8 cellular contexts compared by ENCODE assay signal in genomic region chr5:61408476-61409168, GRCh38.
DNase-seq lines count a peak whose midpoint lies in the region; ATAC-seq and TF ChIP-seq lines count a peak whose summit lies in the region.

No MANE protein-coding gene starts in this region.

- H3K27ac ChIP-seq in SJSA1 (peak overlapping the region; percentile 98), neural cell (ENCODE audit: low read length) (peak overlapping the region; percentile 70)

- DNase-seq in GM04503 (ENCODE audit: low read depth) (peak; percentile 94), NAMALWA (ENCODE audit: low spot score) (peak; percentile 67), SJSA1 (ENCODE audit: low read depth in 1 of 2, low spot score in 2 of 2) (peak; percentile 95 to 99), foreskin fibroblast (peak; percentile 99 to 100)
- DNase-seq in activated naive CD4-positive, alpha-beta T cell (lab: John Stamatoyannopoulos, UW), result peak; percentile 85 to 95 (median 88)
- peak; percentile 98 for DNase-seq in stimulated activated naive CD8-positive, alpha-beta T cell treated with anti-CD3 and anti-CD28 coated beads, Interleukin-15, Interleukin-2, amounts not matched to agents 100 U/mL and 50 U/mL, for 24 hours

- H3K36me3 ChIP-seq in SJSA1, result peaks cover 6% of the 10 kb centered on the region
- no peaks in the 10 kb centered on the region for H3K36me3 ChIP-seq in neural cell (ENCODE audit: insufficient read depth, low read length)

- no peaks in the 10 kb centered on the region for H3K27me3 ChIP-seq in SJSA1 (replicated peaks)
- no peaks in the 10 kb centered on the region for H3K27me3 ChIP-seq in neural cell (ENCODE audit: insufficient read depth, low read depth, low read length)

- no peaks in the 10 kb centered on the region for H3F3A ChIP-seq in neural cell (ENCODE audit: insufficient read depth, low read length, poor library complexity, severe bottlenecking)

- no peaks in the 10 kb centered on the region for H3K9me3 ChIP-seq in SJSA1 (replicated peaks)
- no peaks in the 10 kb centered on the region for H3K9me3 ChIP-seq in neural cell (ENCODE audit: low read length)

- 0 out of 2 replicates have a peak overlapping the region, but pooled peaks have one; percentile 0 for H3K4me3 ChIP-seq in SJSA1
- H3K4me3 ChIP-seq in foreskin fibroblast (ENCODE audit: low read depth in 1 of 2, low read length in 2 of 2), result peak overlapping the region; percentile 22 to 45
- peak overlapping the region; percentile 67 for H3K4me3 ChIP-seq in neural cell (ENCODE audit: low read length)

- H3K9ac ChIP-seq in neural cell (ENCODE audit: low read length), result peak overlapping the region; percentile 55

- peak; percentile 46 for TF ChIP-seq EP300 in neural cell (conservative IDR thresholded peaks at IDR 0.05; ENCODE audit: poor library complexity, severe bottlenecking)

- peaks cover 83% of the 10 kb centered on the region for H3K79me2 ChIP-seq in neural cell (replicated peaks; ENCODE audit: insufficient read depth, low read length)

- H2AFZ ChIP-seq in neural cell (ENCODE audit: low read depth, low read length), result no peak overlapping the region

- H3K4me2 ChIP-seq in neural cell (ENCODE audit: low read length), result peak overlapping the region; percentile 68

- no peaks in the 10 kb centered on the region for H3K9me2 ChIP-seq in neural cell (ENCODE audit: insufficient read depth, low read length)

- ATAC-seq in HG02588 (IDR thresholded peaks at IDR 0.05; ENCODE audit: unreplicated experiment), result peak; percentile 100
- ATAC-seq in stimulated activated naive CD8-positive, alpha-beta T cell treated with anti-CD3 and anti-CD28 coated beads, Interleukin-15, Interleukin-2, amounts not matched to agents 100 U/mL and 50 U/mL, for 24 hours, result peak; percentile 100

- no peak for TF ChIP-seq CTCF in foreskin fibroblast (IDR thresholded peaks at IDR 0.05; ENCODE audit: low read depth, low read length)
- TF ChIP-seq CTCF in neural cell (IDR thresholded peaks at IDR 0.05; ENCODE audit: poor library complexity, severe bottlenecking), result no peak

- peaks cover 35% of the 10 kb centered on the region for H3K4me1 ChIP-seq in SJSA1 (replicated peaks)

- H4K20me1 ChIP-seq in neural cell (ENCODE audit: insufficient read depth), result peaks cover 12% of the 10 kb centered on the region

- peak; percentile 45 for TF ChIP-seq RAD21 in neural cell (conservative IDR thresholded peaks at IDR 0.05)

TF ChIP-seq in neural cell, 6 proteins besides CTCF, POLR2A, EP300 and RAD21:
- TF ChIP-seq, protein P1, sequence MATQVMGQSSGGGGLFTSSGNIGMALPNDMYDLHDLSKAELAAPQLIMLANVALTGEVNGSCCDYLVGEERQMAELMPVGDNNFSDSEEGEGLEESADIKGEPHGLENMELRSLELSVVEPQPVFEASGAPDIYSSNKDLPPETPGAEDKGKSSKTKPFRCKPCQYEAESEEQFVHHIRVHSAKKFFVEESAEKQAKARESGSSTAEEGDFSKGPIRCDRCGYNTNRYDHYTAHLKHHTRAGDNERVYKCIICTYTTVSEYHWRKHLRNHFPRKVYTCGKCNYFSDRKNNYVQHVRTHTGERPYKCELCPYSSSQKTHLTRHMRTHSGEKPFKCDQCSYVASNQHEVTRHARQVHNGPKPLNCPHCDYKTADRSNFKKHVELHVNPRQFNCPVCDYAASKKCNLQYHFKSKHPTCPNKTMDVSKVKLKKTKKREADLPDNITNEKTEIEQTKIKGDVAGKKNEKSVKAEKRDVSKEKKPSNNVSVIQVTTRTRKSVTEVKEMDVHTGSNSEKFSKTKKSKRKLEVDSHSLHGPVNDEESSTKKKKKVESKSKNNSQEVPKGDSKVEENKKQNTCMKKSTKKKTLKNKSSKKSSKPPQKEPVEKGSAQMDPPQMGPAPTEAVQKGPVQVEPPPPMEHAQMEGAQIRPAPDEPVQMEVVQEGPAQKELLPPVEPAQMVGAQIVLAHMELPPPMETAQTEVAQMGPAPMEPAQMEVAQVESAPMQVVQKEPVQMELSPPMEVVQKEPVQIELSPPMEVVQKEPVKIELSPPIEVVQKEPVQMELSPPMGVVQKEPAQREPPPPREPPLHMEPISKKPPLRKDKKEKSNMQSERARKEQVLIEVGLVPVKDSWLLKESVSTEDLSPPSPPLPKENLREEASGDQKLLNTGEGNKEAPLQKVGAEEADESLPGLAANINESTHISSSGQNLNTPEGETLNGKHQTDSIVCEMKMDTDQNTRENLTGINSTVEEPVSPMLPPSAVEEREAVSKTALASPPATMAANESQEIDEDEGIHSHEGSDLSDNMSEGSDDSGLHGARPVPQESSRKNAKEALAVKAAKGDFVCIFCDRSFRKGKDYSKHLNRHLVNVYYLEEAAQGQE (IDR thresholded peaks at IDR 0.05; ENCODE audit: borderline replicate concordance), result peak; percentile 21
- TF ChIP-seq POLR2AphosphoS5 (IDR thresholded peaks at IDR 0.05) (peak; percentile 45), EZH2 (IDR thresholded peaks at IDR 0.05; ENCODE audit: borderline replicate concordance, insufficient read depth, low read length, poor library complexity, severe bottlenecking) (no peak), MXI1 (conservative IDR thresholded peaks at IDR 0.05; ENCODE audit: poor library complexity, severe bottlenecking) (peak; percentile 19), SMC3 (conservative IDR thresholded peaks at IDR 0.05; ENCODE audit: poor library complexity) (peak; percentile 30), TAF1 (IDR thresholded peaks at IDR 0.05; ENCODE audit: low read depth) (no peak)

Comparison
In these comparisons a context has a peak if more than half of its experiments do, and no peak if none do; other contexts are left out.
1. Peak in every context shown above with its lines: DNase-seq, ATAC-seq, H3K4me3 ChIP-seq and H3K27ac ChIP-seq.
2. H3K4me3 ChIP-seq: peak in every context shown above with its lines; median percentile 67 in neural cell; 34 in foreskin fibroblast; 0 in SJSA1.